In genomic region chr6:7920425-7920824, GRCh38 we compare ENCODE assay signal across 1 cellular context.
A peak's percentile ranks its signal among the peaks of the same experiment; 100 is the strongest.
TF ChIP-seq lines count a peak whose summit lies in the region.

No MANE protein-coding gene starts in this region.

TF ChIP-seq in HCT116, 20 proteins besides CTCF, POLR2A, EP300 and RAD21:
- TF ChIP-seq MAX (IDR thresholded peaks at IDR 0.05) (0 out of 2 replicates have a peak, but pooled peaks have one; percentile 51), EGR1 (IDR thresholded peaks at IDR 0.05; ENCODE audit: low read depth) (peak; percentile 45; the same call in 1 of the 2 replicates), EZH2 (IDR thresholded peaks at IDR 0.05) (no peak), SIN3A (IDR thresholded peaks at IDR 0.05; ENCODE audit: low read depth) (peak; percentile 29; the same call in 1 of the 2 replicates)
TF ChIP-seq in HCT116: peak in this region for 3.
